In genomic region chr10:132638130-132638515, GRCh38 we compare ENCODE assay signal across 1 cellular context.
TF ChIP-seq lines count a peak whose summit lies in the region.

No MANE protein-coding gene starts in this region.

TF ChIP-seq in HepG2, 621 proteins besides CTCF, POLR2A, EP300 and RAD21 (continued from another document):
- TF ChIP-seq ZNF609 (CRISPR knock-in tag; IDR thresholded peaks at IDR 0.05; ENCODE audit: borderline replicate concordance) (no peak), DBP (CRISPR knock-in tag; IDR thresholded peaks at IDR 0.05; ENCODE audit: not compliant biosample characterization) (no peak), ZNF652 (CRISPR knock-in tag; IDR thresholded peaks at IDR 0.05; ENCODE audit: borderline replicate concordance, low read depth) (no peak), PLSCR1 (CRISPR knock-in tag; IDR thresholded peaks at IDR 0.05; ENCODE audit: borderline replicate concordance) (no peak), RFX5 (IDR thresholded peaks at IDR 0.05; ENCODE audit: low read depth, low read length) (no peak), ZNF564 (CRISPR knock-in tag; IDR thresholded peaks at IDR 0.05) (no peak)
